In genomic region chr5:157477814-157478494, GRCh38 we compare ENCODE assay signal across 16 cellular contexts. TPM values are rescaled to one million over a fixed set of nuclear protein-coding genes. Genes with fewer than 3 reads are reported as not detected.
A peak's percentile ranks its signal among the peaks of the same experiment; 100 is the strongest.
DNase-seq lines count a peak whose midpoint lies in the region; ATAC-seq and TF ChIP-seq lines count a peak whose summit lies in the region.
"Had no signal": no experiment of that assay in that cellular context is flagged by ENCODE, and none has a peak within 500 bp of the region (broad histone marks: within the 10 kb centered on the region; RNA-seq: fewer than 3 reads in every experiment).

No MANE protein-coding gene starts in this region.

- no peak for DNase-seq in HEK293T (ENCODE audit: extremely low spot score)
- no peak for DNase-seq in chondrocyte (ENCODE audit: low spot score)
- DNase-seq in nephron progenitor cell = no peak
- no peak for DNase-seq in hepatic stellate cell (ENCODE audit: low spot score)
- DNase-seq in islet precursor cell = no peak
- DNase-seq: Calu3, cortex of kidney, NCI-H2029, NCI-H446, retina had no signal

- no peaks in the 10 kb centered on the region for H3K27me3 Mint-ChIP-seq in chondrocyte (ENCODE audit: low read depth)
- H3K27me3 Mint-ChIP-seq in nephron progenitor cell (ENCODE audit: low read depth, poor library complexity) = no peaks in the 10 kb centered on the region
- H3K27me3 Mint-ChIP-seq: activated naive CD4-positive, alpha-beta T cell treated with anti-CD3 and anti-CD28 coated beads, Interleukin-2, amount 50 U/mL, for 24 hours had no signal

- H3K4me3 ChIP-seq in BLaER1 = no peak overlapping the region
- H3K4me3 ChIP-seq: lung had no signal

- no peak for ATAC-seq in GM21367 (IDR thresholded peaks at IDR 0.05; ENCODE audit: unreplicated experiment)
- ATAC-seq in HG03108 (IDR thresholded peaks at IDR 0.05; ENCODE audit: unreplicated experiment) = no peak
- ATAC-seq: Right ventricle myocardium inferior had no signal

- H3K4me1 ChIP-seq in BLaER1 = peaks cover 6% of the 10 kb centered on the region; the same call in 1 of the 2 replicates

- POLR2A ChIA-PET in HEK293T (lab: Yijun Ruan, JAX) = no interaction called here

- 0 out of 2 replicates have a peak overlapping the region, but pooled peaks have one; percentile 3 for H3K4me2 ChIP-seq in BLaER1

- no peaks in the 10 kb centered on the region for H3K9me3 ChIP-seq in BLaER1

- H3K27ac ChIP-seq in BLaER1 = no peak overlapping the region

- H3K4me3 Mint-ChIP-seq in chondrocyte (ENCODE audit: unreplicated experiment) = no peak overlapping the region
- no peak overlapping the region for H3K4me3 Mint-ChIP-seq in nephron progenitor cell
- H3K4me3 Mint-ChIP-seq: activated naive CD4-positive, alpha-beta T cell treated with anti-CD3 and anti-CD28 coated beads, Interleukin-2, amount 50 U/mL, for 24 hours had no signal

- peaks cover 15% of the 10 kb centered on the region for H3K36me3 Mint-ChIP-seq in chondrocyte (ENCODE audit: low read depth)
- peaks cover 23% of the 10 kb centered on the region for H3K36me3 Mint-ChIP-seq in nephron progenitor cell (ENCODE audit: low read depth)
- H3K36me3 Mint-ChIP-seq: activated naive CD4-positive, alpha-beta T cell treated with anti-CD3 and anti-CD28 coated beads, Interleukin-2, amount 50 U/mL, for 24 hours had no signal

- H3K27ac Mint-ChIP-seq in chondrocyte (ENCODE audit: unreplicated experiment) = peak overlapping the region; percentile 30
- peak overlapping the region; percentile 42 for H3K27ac Mint-ChIP-seq in nephron progenitor cell
- H3K27ac Mint-ChIP-seq: activated naive CD4-positive, alpha-beta T cell treated with anti-CD3 and anti-CD28 coated beads, Interleukin-2, amount 50 U/mL, for 24 hours had no signal

- no peaks in the 10 kb centered on the region for H4K20me1 ChIP-seq in BLaER1

- H3K4me1 Mint-ChIP-seq in chondrocyte (ENCODE audit: low read depth) (peaks cover 24% of the 10 kb centered on the region), nephron progenitor cell (peaks cover 17% of the 10 kb centered on the region)
- H3K4me1 Mint-ChIP-seq: activated naive CD4-positive, alpha-beta T cell treated with anti-CD3 and anti-CD28 coated beads, Interleukin-2, amount 50 U/mL, for 24 hours had no signal

- H3K36me3 ChIP-seq in BLaER1 = 0 out of 2 replicates have a peak, but pooled peaks cover 4% of the 10 kb centered on the region

- H3K9ac ChIP-seq in BLaER1 = no peak overlapping the region

- H3K27me3 ChIP-seq in BLaER1 = no peaks in the 10 kb centered on the region

- TF ChIP-seq CTCF in chondrocyte (IDR thresholded peaks at IDR 0.05) (no peak), nephron progenitor cell (IDR thresholded peaks at IDR 0.05) (no peak)

- H3K9me3 Mint-ChIP-seq in chondrocyte (ENCODE audit: low read depth) (no peaks in the 10 kb centered on the region), nephron progenitor cell (no peaks in the 10 kb centered on the region)
- H3K9me3 Mint-ChIP-seq: activated naive CD4-positive, alpha-beta T cell treated with anti-CD3 and anti-CD28 coated beads, Interleukin-2, amount 50 U/mL, for 24 hours had no signal

- CTCF ChIA-PET in HEK293T (lab: Yijun Ruan, JAX) = interaction anchor here (2.4 kb wide), 1 partner anchor 150 kb away, joined by 7 read pairs; no protein-coding TSS in a partner anchor

TF ChIP-seq in HEK293T, 16 proteins besides CTCF, POLR2A, EP300 and RAD21:
- no peak for TF ChIP-seq FOXA1 (IDR thresholded peaks at IDR 0.05)
- TF ChIP-seq ZNF384 (IDR thresholded peaks at IDR 0.05) = 0 out of 2 replicates have a peak, but pooled peaks have one; percentile 21
- TF ChIP-seq ELF4 (IDR thresholded peaks at IDR 0.05) = no peak
- no peak for TF ChIP-seq TARDBP (IDR thresholded peaks at IDR 0.05)
- TF ChIP-seq SUZ12 (IDR thresholded peaks at IDR 0.05) = no peak

RNA-seq across cellular contexts. Expression of gene NIPAL4, which starts 17.9 kb away (rescaled TPM):
- total RNA-seq in chondrocyte = 0.41 to 0.87 TPM (median 0.60 TPM) in 3 replicates
- total RNA-seq: Right ventricle myocardium inferior had no signal
